Comparison of ENCODE assay signal across 10 cellular contexts in the genomic region with DNA sequence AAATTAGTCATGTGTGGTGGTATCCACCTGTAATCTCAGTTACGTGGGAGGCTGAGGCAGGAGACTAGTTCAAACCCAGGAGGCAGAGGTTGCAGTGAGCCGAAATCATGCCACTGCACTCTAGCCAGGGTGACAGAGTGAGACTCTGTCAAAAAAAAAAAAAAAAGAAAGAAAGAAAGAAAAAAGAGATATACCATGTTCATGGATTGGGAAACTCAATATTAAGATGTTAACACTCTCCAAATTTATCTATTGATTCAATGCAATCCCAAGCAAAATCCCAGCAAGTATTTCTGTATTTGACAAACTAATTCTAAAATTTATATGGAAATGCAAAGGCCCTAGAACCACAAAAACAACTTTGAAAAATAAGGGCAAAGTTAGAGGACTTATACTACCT. TPM values are rescaled to one million over a fixed set of nuclear protein-coding genes. Genes with fewer than 3 reads are reported as not detected.
"Had no signal": no experiment of that assay in that cellular context is flagged by ENCODE, and none has a peak within 500 bp of the region (broad histone marks: within the 10 kb centered on the region; RNA-seq: fewer than 3 reads in every experiment).

No MANE protein-coding gene starts in this region.

- ATAC-seq: HepG2, K562 had no signal

- H3K27ac Mint-ChIP-seq: IgD-negative memory B cell had no signal

- H3K9me3 Mint-ChIP-seq: IgD-negative memory B cell had no signal

- H3K4me3 Mint-ChIP-seq: IgD-negative memory B cell had no signal

- H3K27ac ChIP-seq: HL-60, KMS-11 had no signal

- H3K4me3 ChIP-seq: K562 had no signal

- H3K27me3 Mint-ChIP-seq: IgD-negative memory B cell had no signal

- DNase-seq: IMR-90, KBM-7, KG1 had no signal

RNA-seq across cellular contexts. Expression of a gene that starts 11.0 kb away (rescaled TPM):
- total RNA-seq: HepG2, HT-29, HT1080, IMR-90 had no signal

RNA-seq across cellular contexts. Expression of a gene that starts 19.8 kb away (rescaled TPM):
- total RNA-seq: HT-29, HT1080, K562 had no signal
